In genomic region chrX:26083093-26083492, GRCh38 we compare ENCODE assay signal across 34 cellular contexts. TPM values are rescaled to one million over a fixed set of nuclear protein-coding genes. Genes with fewer than 3 reads are reported as not detected.
"Had no signal": no experiment of that assay in that cellular context is flagged by ENCODE, and none has a peak within 500 bp of the region (broad histone marks: within the 10 kb centered on the region; RNA-seq: fewer than 3 reads in every experiment).

No MANE protein-coding gene starts in this region.

- H3K27me3 ChIP-seq: ascending aorta, cardiac muscle cell had no signal

- ATAC-seq: activated CD8-positive, alpha-beta T cell treated with anti-CD3 and anti-CD28 coated beads for 36 hours; activated naive CD8-positive, alpha-beta T cell treated with anti-CD3 and anti-CD28 coated beads, Interleukin-2, amount 50 U/mL, for 24 hours had no signal

- H3K4me1 ChIP-seq: ascending aorta had no signal

- FAIRE-seq: bronchial epithelial cell, TTC549 had no signal

- H3K27ac ChIP-seq: ascending aorta, cardiac muscle cell, VCaP had no signal

- H3K4me3 ChIP-seq: ascending aorta, cardiac muscle cell had no signal

- DNase-seq: activated B cell treated with CpG ODN at 0.5 μM for 24 hours; activated CD4-positive, alpha-beta memory T cell treated with anti-CD3 and anti-CD28 coated beads for 36 hours; activated CD4-positive, alpha-beta T cell treated with anti-CD3 and anti-CD28 coated beads for 4 hours; activated CD4-positive, alpha-beta T cell treated with anti-CD3 and anti-CD28 coated beads, Interleukin-2, amount 10 ng/mL, durations not matched to agents 24 days and 14 days; activated CD4-positive, alpha-beta T cell treated with anti-CD3 and anti-CD28 coated beads, Interleukin-2, amount 50 U/mL, for 1 hour; activated CD4-positive, alpha-beta T cell treated with anti-CD3 and anti-CD28 coated beads, Interleukin-2, amount 50 U/mL, for 4 hours; activated CD4-positive, CD25-positive, alpha-beta regulatory T cell treated with anti-CD3 and anti-CD28 coated beads, Interleukin-2, amount 50 U/mL, for 72 hours; activated CD8-positive, alpha-beta memory T cell treated with anti-CD3 and anti-CD28 coated beads, Interleukin-2, amount 50 U/mL, for 4 hours; activated CD8-positive, alpha-beta T cell treated with anti-CD3 and anti-CD28 coated beads for 36 hours; activated effector memory CD4-positive, alpha-beta T cell treated with Interleukin-2 at 50 U/mL for 16 hours; activated gamma-delta T cell; activated naive CD4-positive, alpha-beta T cell treated with anti-CD3 and anti-CD28 coated beads, Interleukin-2, amount 10 ng/mL, durations not matched to agents 7 days and 5 days; activated naive CD4-positive, alpha-beta T cell treated with Interleukin-2 at 50 U/mL for 16 hours; activated naive CD8-positive, alpha-beta T cell treated with anti-CD3 and anti-CD28 coated beads, Interleukin-2, amount 10 ng/mL, durations not matched to agents 7 days and 5 days; activated naive CD8-positive, alpha-beta T cell treated with anti-CD3 and anti-CD28 coated beads, Interleukin-2, amount 50 U/mL, for 24 hours; activated T-cell treated with anti-CD3 and anti-CD28 coated beads for 4 hours; activated T-cell treated with anti-CD3 and anti-CD28 coated beads, Interleukin-2, amount 50 U/mL, for 1 hour; activated T-cell treated with anti-CD3 and anti-CD28 coated beads, Interleukin-2, amount 50 U/mL, for 48 hours; amygdala; anterior cingulate cortex; caudate nucleus; cerebellar nuclear complex; T-helper 1 cell; T-helper 2 cell; T-helper 9 cell had no signal

- H3K9me3 ChIP-seq: ascending aorta had no signal

- H3K36me3 ChIP-seq: ascending aorta, cardiac muscle cell had no signal

RNA-seq across cellular contexts. Expression of gene MAGEB18, which starts 55.0 kb away (rescaled TPM):
- total RNA-seq: activated B cell treated with CpG ODN at 0.5 μM for 24 hours; activated CD4-positive, alpha-beta memory T cell treated with anti-CD3 and anti-CD28 coated beads for 36 hours; activated CD4-positive, alpha-beta T cell treated with anti-CD3 and anti-CD28 coated beads, Interleukin-2, amount 10 ng/mL, durations not matched to agents 24 days and 14 days; activated CD8-positive, alpha-beta memory T cell treated with anti-CD3 and anti-CD28 coated beads for 36 hours; activated CD8-positive, alpha-beta T cell treated with anti-CD3 and anti-CD28 coated beads for 36 hours; activated naive CD8-positive, alpha-beta T cell treated with anti-CD3 and anti-CD28 coated beads, Interleukin-2, amount 10 ng/mL, durations not matched to agents 7 days and 5 days; activated T-helper 2 cell treated with anti-CD3 and anti-CD28 coated beads, Interferon-gamma antibody, Interleukin-2, Interleukin-4, amounts not matched to agents 10 μg/mL and 5 μg/mL and 100 μg/mL, durations not matched to agents 14 hours and 24 hours and 36 hours; ascending aorta; bronchial epithelial cell; cardiac muscle cell; chondrocyte had no signal
- polyA plus RNA-seq: adipose tissue, cardiac muscle cell had no signal
